ENCODE assay signal across 11 cellular contexts in genomic region chr19:35155981-35156672, GRCh38. TPM values are rescaled to one million over a fixed set of nuclear protein-coding genes. Genes with fewer than 3 reads are reported as not detected.
DNase-seq lines count a peak whose midpoint lies in the region; ATAC-seq and TF ChIP-seq lines count a peak whose summit lies in the region.
"Had no signal": no experiment of that assay in that cellular context is flagged by ENCODE, and none has a peak within 500 bp of the region (broad histone marks: within the 10 kb centered on the region; RNA-seq: fewer than 3 reads in every experiment).

No MANE protein-coding gene starts in this region.

- no peak for TF ChIP-seq CTCF in neural crest cell (conservative IDR thresholded peaks at IDR 0.05)

- intact Hi-C loops in dendritic cell treated with granulocyte-macrophage colony-stimulating factor and Interleukin-4, amounts not matched to agents 40 ng/mL and 50 ng/mL, for 4 days (cut with micrococcal nuclease), result loop anchor here (10.0 kb wide), 1 partner anchor 49 kb away; no protein-coding TSS in a partner anchor

- no peak for DNase-seq in CD8-positive, alpha-beta memory T cell
- DNase-seq in neural crest cell (ENCODE audit: low read depth, low spot score) (no peak), mesenteric fat pad (ENCODE audit: low spot score) (no peak), Ammon's horn (ENCODE audit: low spot score) (no peak), pons (ENCODE audit: low spot score) (no peak)
- DNase-seq: left ventricle myocardium superior, NCI-H1105 had no signal

- H3K36me3 Mint-ChIP-seq in CD8-positive, alpha-beta memory T cell, result peaks cover 18 to 71% (median 21%) of the 10 kb centered on the region in 3 donors
- peaks cover 65% of the 10 kb centered on the region for H3K36me3 Mint-ChIP-seq in dendritic cell treated with granulocyte-macrophage colony-stimulating factor and Interleukin-4, amounts not matched to agents 40 ng/mL and 50 ng/mL, for 4 days (ENCODE audit: low read depth)
- no peaks in the 10 kb centered on the region for H3K36me3 Mint-ChIP-seq in neural crest cell (ENCODE audit: low read depth)

- H3K4me1 Mint-ChIP-seq in CD8-positive, alpha-beta memory T cell, result peaks cover 50 to 56% (median 51%) of the 10 kb centered on the region in 3 donors
- H3K4me1 Mint-ChIP-seq in dendritic cell treated with granulocyte-macrophage colony-stimulating factor and Interleukin-4, amounts not matched to agents 40 ng/mL and 50 ng/mL, for 4 days (ENCODE audit: low read depth), result peaks cover 54% of the 10 kb centered on the region
- peaks cover 29% of the 10 kb centered on the region for H3K4me1 Mint-ChIP-seq in neural crest cell

- H3K36me3 ChIP-seq in CD8-positive, alpha-beta memory T cell (ENCODE audit: insufficient read depth, low read length), result peaks cover 36% of the 10 kb centered on the region
- H3K36me3 ChIP-seq in KOPT-K1 (ENCODE audit: insufficient read depth, low read length), result peaks cover 46% of the 10 kb centered on the region
- H3K36me3 ChIP-seq: cardiac muscle cell had no signal

- peak overlapping the region; percentile 91 for H3K27ac ChIP-seq in CD8-positive, alpha-beta memory T cell (ENCODE audit: low read depth, low read length)
- peak overlapping the region; percentile 92 for H3K27ac ChIP-seq in KOPT-K1 (ENCODE audit: low read depth, low read length, poor library complexity, severe bottlenecking)
- H3K27ac ChIP-seq: cardiac muscle cell had no signal

- H3K4me3 ChIP-seq in CD8-positive, alpha-beta memory T cell (ENCODE audit: low read length), result peak overlapping the region; percentile 92
- H3K4me3 ChIP-seq: cardiac muscle cell had no signal

- no peaks in the 10 kb centered on the region for H3K9me3 ChIP-seq in CD8-positive, alpha-beta memory T cell (ENCODE audit: low read length)
- H3K9me3 ChIP-seq in KOPT-K1 (ENCODE audit: insufficient read depth, low read length, poor library complexity, severe bottlenecking), result peaks cover 3% of the 10 kb centered on the region

- H3K27ac Mint-ChIP-seq in CD8-positive, alpha-beta memory T cell, result peak overlapping the region; percentile 91 to 100 (median 98)
- peak overlapping the region; percentile 98 for H3K27ac Mint-ChIP-seq in dendritic cell treated with granulocyte-macrophage colony-stimulating factor and Interleukin-4, amounts not matched to agents 40 ng/mL and 50 ng/mL, for 4 days
- H3K27ac Mint-ChIP-seq in neural crest cell (ENCODE audit: unreplicated experiment), result no peak overlapping the region

- H3K4me1 ChIP-seq in CD8-positive, alpha-beta memory T cell (ENCODE audit: insufficient read depth, low read length), result peaks cover 37% of the 10 kb centered on the region

- peak overlapping the region; percentile 96 to 100 (median 99) for H3K4me3 Mint-ChIP-seq in CD8-positive, alpha-beta memory T cell
- peak overlapping the region; percentile 100 for H3K4me3 Mint-ChIP-seq in dendritic cell treated with granulocyte-macrophage colony-stimulating factor and Interleukin-4, amounts not matched to agents 40 ng/mL and 50 ng/mL, for 4 days
- H3K4me3 Mint-ChIP-seq in neural crest cell, result peak overlapping the region; percentile 49

- CTCF ChIA-PET in CD8-positive, alpha-beta memory T cell (lab: Charles Lee), result interaction anchor here (1.0 to 1.4 kb wide), 4 partner anchors 14 to 112 kb away, joined by 3 to 5 read pairs (median 4); no protein-coding TSS in a partner anchor

- no peaks in the 10 kb centered on the region for H3K27me3 Mint-ChIP-seq in CD8-positive, alpha-beta memory T cell
- peaks cover 14% of the 10 kb centered on the region for H3K27me3 Mint-ChIP-seq in dendritic cell treated with granulocyte-macrophage colony-stimulating factor and Interleukin-4, amounts not matched to agents 40 ng/mL and 50 ng/mL, for 4 days
- peaks cover 76% of the 10 kb centered on the region for H3K27me3 Mint-ChIP-seq in neural crest cell (ENCODE audit: low read depth)

- H3K9me3 Mint-ChIP-seq in CD8-positive, alpha-beta memory T cell, result no peaks in the 10 kb centered on the region
- H3K9me3 Mint-ChIP-seq in dendritic cell treated with granulocyte-macrophage colony-stimulating factor and Interleukin-4, amounts not matched to agents 40 ng/mL and 50 ng/mL, for 4 days, result peaks cover 3% of the 10 kb centered on the region
- H3K9me3 Mint-ChIP-seq in neural crest cell, result no peaks in the 10 kb centered on the region

- H3K27me3 ChIP-seq in CD8-positive, alpha-beta memory T cell (ENCODE audit: insufficient read depth, low read length, poor library complexity, severe bottlenecking), result no peaks in the 10 kb centered on the region

- POLR2A ChIA-PET in CD8-positive, alpha-beta memory T cell (lab: Charles Lee), result interaction anchor here (4.9 kb wide), 1 partner anchor 14 kb away, joined by 34 read pairs; the partner anchor contains the start of gene FXYD7

- no peak for ATAC-seq in HG02884 (IDR thresholded peaks at IDR 0.05; ENCODE audit: unreplicated experiment)

RNA-seq across cellular contexts. Expression of gene FXYD5, which starts 1.6 kb away (rescaled TPM):
- total RNA-seq in CD8-positive, alpha-beta memory T cell, result 100 to 1,000 TPM; 295 TPM
- polyA plus RNA-seq in CD8-positive, alpha-beta memory T cell, result 560 TPM
- total RNA-seq in neural crest cell (13.3 and 17.0 TPM in 2 replicates), mesenteric fat pad (73.4 TPM)

RNA-seq across cellular contexts. Expression of gene FXYD7, which starts 13.1 kb away (rescaled TPM):
- 1 to 10 TPM in 1 of 2 experiments, under 1 TPM in 1; 0.60 to 1.0 TPM for total RNA-seq in CD8-positive, alpha-beta memory T cell
- 12.9 TPM for polyA plus RNA-seq in CD8-positive, alpha-beta memory T cell
- total RNA-seq in neural crest cell, result 1.1 and 1.4 TPM in 2 replicates
- 0.48 TPM for total RNA-seq in mesenteric fat pad
- total RNA-seq: left ventricle myocardium superior had no signal

RNA-seq across cellular contexts. Expression of gene FXYD1, which starts 17.5 kb away (rescaled TPM):
- not detected for total RNA-seq in CD8-positive, alpha-beta memory T cell
- polyA plus RNA-seq in CD8-positive, alpha-beta memory T cell, result 0.79 TPM
- total RNA-seq in neural crest cell, result 4.2 and 6.5 TPM in 2 replicates
- 47.3 TPM for total RNA-seq in mesenteric fat pad

RNA-seq across cellular contexts. Expression of gene LGI4, which starts 21.3 kb away (rescaled TPM):
- total RNA-seq in CD8-positive, alpha-beta memory T cell, result under 1 TPM in 1 of 2 experiments, not detected in 1; 0.18 TPM
- not detected for polyA plus RNA-seq in CD8-positive, alpha-beta memory T cell
- total RNA-seq in neural crest cell, result 15.9 and 16.1 TPM in 2 replicates
- total RNA-seq in mesenteric fat pad, result 7.7 TPM

RNA-seq across cellular contexts. Expression of gene FXYD3, which starts 40.5 kb away (rescaled TPM):
- total RNA-seq in CD8-positive, alpha-beta memory T cell, result not detected
- polyA plus RNA-seq in CD8-positive, alpha-beta memory T cell, result not detected
- 2.5 and 2.8 TPM in 2 replicates for total RNA-seq in neural crest cell
- 1.3 TPM for total RNA-seq in mesenteric fat pad
- total RNA-seq: cardiac muscle cell had no signal

Comparison
In these comparisons a context has a peak if more than half of its experiments do, and no peak if none do; other contexts are left out.
1. H3K4me3 Mint-ChIP-seq: peak in every context shown above with its lines; median percentile 100 in dendritic cell treated with granulocyte-macrophage colony-stimulating factor and Interleukin-4, amounts not matched to agents 40 ng/mL and 50 ng/mL, for 4 days; 99 in CD8-positive, alpha-beta memory T cell; 49 in neural crest cell.